Comparison of ENCODE assay signal across 1 cellular context in genomic region chr20:50467618-50468373, GRCh38.
TF ChIP-seq lines count a peak whose summit lies in the region.

No MANE protein-coding gene starts in this region.

TF ChIP-seq in HEK293, 187 proteins besides CTCF, POLR2A, EP300 and RAD21 (continued from another document):
- no peak for TF ChIP-seq ZNF624 (tag by site-specific recombination; IDR thresholded peaks at IDR 0.05)
- TF ChIP-seq ZBTB1 (tag by site-specific recombination; IDR thresholded peaks at IDR 0.05), result no peak
- no peak for TF ChIP-seq OVOL3 (tag by site-specific recombination; IDR thresholded peaks at IDR 0.05)
- 0 out of 2 replicates have a peak, but pooled peaks have one; percentile 16 for TF ChIP-seq SP3 (tag by site-specific recombination; IDR thresholded peaks at IDR 0.05)
- no peak for TF ChIP-seq ZNF701 (tag by site-specific recombination; IDR thresholded peaks at IDR 0.05)
- TF ChIP-seq ZNF704 (tag by site-specific recombination; IDR thresholded peaks at IDR 0.05), result no peak
- TF ChIP-seq ZNF114 (tag by site-specific recombination; IDR thresholded peaks at IDR 0.05), result no peak
- TF ChIP-seq ZNF138 (tag by site-specific recombination; IDR thresholded peaks at IDR 0.05; ENCODE audit: borderline replicate concordance), result no peak
- peak; percentile 75 for TF ChIP-seq ZNF692 (tag by site-specific recombination; IDR thresholded peaks at IDR 0.05)
- no peak for TF ChIP-seq ZBTB11 (tag by site-specific recombination; conservative IDR thresholded peaks at IDR 0.05; ENCODE audit: low read depth)
- TF ChIP-seq ZNF514 (tag by site-specific recombination; IDR thresholded peaks at IDR 0.05), result no peak
- no peak for TF ChIP-seq HOXC10 (CRISPR knock-in tag; IDR thresholded peaks at IDR 0.05)
- TF ChIP-seq SP2 (tag by site-specific recombination; IDR thresholded peaks at IDR 0.05), result 0 out of 2 replicates have a peak, but pooled peaks have one; percentile 16
- TF ChIP-seq ZNF19 (tag by site-specific recombination; IDR thresholded peaks at IDR 0.05; ENCODE audit: low read depth), result no peak
- no peak for TF ChIP-seq ZNF48 (tag by site-specific recombination; IDR thresholded peaks at IDR 0.05)
- TF ChIP-seq ZNF2 (tag by site-specific recombination; IDR thresholded peaks at IDR 0.05), result no peak
- no peak for TF ChIP-seq ZNF501 (tag by site-specific recombination; IDR thresholded peaks at IDR 0.05)
- TF ChIP-seq ZNF639 (tag by site-specific recombination; IDR thresholded peaks at IDR 0.05), result no peak
- no peak for TF ChIP-seq KLF1 (tag by site-specific recombination; IDR thresholded peaks at IDR 0.05)
